ENCODE assay signal across 10 cellular contexts in the genomic region with DNA sequence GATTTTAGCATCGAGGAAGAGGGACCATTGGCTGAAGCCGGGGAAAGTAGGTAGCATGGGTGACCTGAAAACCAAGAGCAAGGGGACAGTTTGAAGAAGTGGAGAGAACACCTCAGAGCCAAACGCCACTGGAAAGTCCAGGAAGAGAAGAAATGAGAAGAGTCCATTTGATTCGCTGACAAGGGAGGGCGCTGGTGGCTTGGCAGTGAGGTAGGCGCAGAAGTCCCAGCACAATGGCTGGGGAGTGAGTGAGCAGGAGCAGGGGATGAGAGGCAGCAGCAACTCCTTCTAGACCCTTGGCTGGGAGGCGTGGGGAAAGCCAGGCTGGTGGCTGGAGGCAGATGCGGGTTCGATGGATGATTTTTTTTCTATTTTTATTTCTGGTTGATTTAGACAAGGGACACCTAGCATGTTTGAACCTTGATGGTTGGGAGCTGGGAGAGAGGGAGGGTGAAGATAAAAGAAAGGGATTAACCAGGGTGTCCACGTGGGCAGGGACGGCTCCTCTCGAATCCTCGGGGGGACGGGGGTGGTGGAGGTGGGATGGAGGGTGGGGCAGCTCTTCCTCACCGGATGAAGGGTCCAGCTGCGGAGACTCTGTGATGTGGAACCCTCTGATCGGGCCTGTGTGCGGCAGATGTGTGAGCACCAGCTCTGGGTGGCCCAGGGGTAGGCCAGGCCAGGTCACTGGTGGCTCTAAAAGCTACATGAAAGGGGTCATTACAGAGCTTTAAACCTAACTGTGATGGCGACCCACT.
DNase-seq lines count a peak whose midpoint lies in the region; ATAC-seq and TF ChIP-seq lines count a peak whose summit lies in the region.
"Had no signal": no experiment of that assay in that cellular context is flagged by ENCODE, and none has a peak within 500 bp of the region (broad histone marks: within the 10 kb centered on the region; RNA-seq: fewer than 3 reads in every experiment).

No MANE protein-coding gene starts in this region.

- H3K27ac ChIP-seq in PC-3 (ENCODE audit: low read length) (no peak overlapping the region), breast epithelium (no peak overlapping the region)
- H3K27ac ChIP-seq: vagina had no signal

- H3K27ac Mint-ChIP-seq in activated T-cell treated with anti-CD3 and anti-CD28 coated beads, Interleukin-2, amount 50 U/mL, for 24 hours = peak overlapping the region; percentile 47
- H3K27ac Mint-ChIP-seq in stimulated activated naive B cell treated with anti-CD40 and anti-IgM and Interleukin-4, amounts not matched to agents 10 μg/mL and 1 μg/mL and 100 μg/mL, for 72 hours = peak overlapping the region; percentile 1

- ATAC-seq in PC-3 = no peak
- no peak for ATAC-seq in stimulated activated naive B cell treated with anti-CD40 and anti-IgM and Interleukin-4, amounts not matched to agents 10 μg/mL and 1 μg/mL and 100 μg/mL, for 72 hours (replicated peaks)
- ATAC-seq: effector memory CD8-positive, alpha-beta T cell had no signal

- peaks cover 26% of the 10 kb centered on the region for H3K36me3 Mint-ChIP-seq in activated T-cell treated with anti-CD3 and anti-CD28 coated beads, Interleukin-2, amount 50 U/mL, for 24 hours (ENCODE audit: low read depth)
- H3K36me3 Mint-ChIP-seq in stimulated activated naive B cell treated with anti-CD40 and anti-IgM and Interleukin-4, amounts not matched to agents 10 μg/mL and 1 μg/mL and 100 μg/mL, for 72 hours = peaks cover 27 to 43% of the 10 kb centered on the region in 2 donors

- no peaks in the 10 kb centered on the region for H3K36me3 ChIP-seq in PC-3 (ENCODE audit: low read depth, low read length)
- no peaks in the 10 kb centered on the region for H3K36me3 ChIP-seq in breast epithelium
- H3K36me3 ChIP-seq: vagina had no signal

- H3K9ac ChIP-seq in PC-3 (ENCODE audit: low read length) = no peak overlapping the region

- H3K4me1 Mint-ChIP-seq in activated T-cell treated with anti-CD3 and anti-CD28 coated beads, Interleukin-2, amount 50 U/mL, for 24 hours (ENCODE audit: low read depth) = peaks cover 5% of the 10 kb centered on the region
- peaks cover 18 to 22% of the 10 kb centered on the region in 2 donors for H3K4me1 Mint-ChIP-seq in stimulated activated naive B cell treated with anti-CD40 and anti-IgM and Interleukin-4, amounts not matched to agents 10 μg/mL and 1 μg/mL and 100 μg/mL, for 72 hours

- H3K4me3 ChIP-seq in PC-3 (ENCODE audit: low read length) (no peak overlapping the region), breast epithelium (no peak overlapping the region)
- H3K4me3 ChIP-seq: vagina had no signal

- TF ChIP-seq POLR2A in breast epithelium (IDR thresholded peaks at IDR 0.05) = no peak

- H3K9me2 ChIP-seq in PC-3 (replicated peaks; ENCODE audit: low read length) = no peaks in the 10 kb centered on the region

- H3K9me3 Mint-ChIP-seq in activated T-cell treated with anti-CD3 and anti-CD28 coated beads, Interleukin-2, amount 50 U/mL, for 24 hours = no peaks in the 10 kb centered on the region
- peaks cover 3 to 5% of the 10 kb centered on the region in 2 donors for H3K9me3 Mint-ChIP-seq in stimulated activated naive B cell treated with anti-CD40 and anti-IgM and Interleukin-4, amounts not matched to agents 10 μg/mL and 1 μg/mL and 100 μg/mL, for 72 hours
- H3K9me3 Mint-ChIP-seq: effector memory CD8-positive, alpha-beta T cell had no signal

- H3K9me3 ChIP-seq in PC-3 (ENCODE audit: low read length) = no peaks in the 10 kb centered on the region
- no peaks in the 10 kb centered on the region for H3K9me3 ChIP-seq in breast epithelium
- H3K9me3 ChIP-seq: vagina had no signal

- TF ChIP-seq CTCF in PC-3 (conservative IDR thresholded peaks at IDR 0.05; ENCODE audit: low read depth, low read length) (peak; percentile 41; the same call in 1 of the 2 replicates), breast epithelium (IDR thresholded peaks at IDR 0.05) (no peak)

- H3K79me2 ChIP-seq in PC-3 (ENCODE audit: low read length) = no peaks in the 10 kb centered on the region

- CTCF ChIA-PET in PC-3 (lab: Charles Lee) = no interaction called here

- peaks cover 3% of the 10 kb centered on the region for H3F3A ChIP-seq in PC-3 (ENCODE audit: low read length, unreplicated experiment)

- no peaks in the 10 kb centered on the region for H4K20me1 ChIP-seq in PC-3 (ENCODE audit: low read length)

- no peak overlapping the region for H2AFZ ChIP-seq in PC-3 (ENCODE audit: low read length)

- no peak overlapping the region for H3K4me2 ChIP-seq in PC-3 (ENCODE audit: low read length)

- intact Hi-C loops in PC-3 (cut with micrococcal nuclease) = no loop called here
- intact Hi-C loops in breast epithelium (cut with DNase I; ENCODE audit: low total_unique reads) = loop anchor here (10.0 kb wide), 1 partner anchor 216 kb away; no protein-coding TSS in a partner anchor

- POLR2A ChIA-PET in PC-3 (lab: Charles Lee; ENCODE audit: unreplicated experiment) = no interaction called here

- H3K27me3 ChIP-seq in PC-3 (ENCODE audit: low read length) (no peaks in the 10 kb centered on the region), breast epithelium (no peaks in the 10 kb centered on the region)
- H3K27me3 ChIP-seq: vagina had no signal

- no peak for DNase-seq in activated T-cell treated with anti-CD3 and anti-CD28 coated beads, Interleukin-2, amount 50 U/mL, for 24 hours
- DNase-seq in activated T-cell treated with anti-CD3 and anti-CD28 coated beads for 4 hours = no peak
- DNase-seq in PC-3 = no peak
- peak; percentile 44 for DNase-seq in dermis blood vessel endothelial cell
- no peak for DNase-seq in stimulated activated naive B cell treated with anti-CD40 and anti-IgM and Interleukin-4, amounts not matched to agents 10 μg/mL and 1 μg/mL and 100 μg/mL, for 72 hours
- DNase-seq in H4 (ENCODE audit: low spot score) = no peak
- DNase-seq in anterior cingulate cortex (lab: John Stamatoyannopoulos, UW) = no peak
- no peak for DNase-seq in breast epithelium (ENCODE audit: low spot score in 2 of 2)
- DNase-seq: effector memory CD8-positive, alpha-beta T cell had no signal

- H3K27me3 Mint-ChIP-seq in activated T-cell treated with anti-CD3 and anti-CD28 coated beads, Interleukin-2, amount 50 U/mL, for 24 hours = no peaks in the 10 kb centered on the region
- no peaks in the 10 kb centered on the region for H3K27me3 Mint-ChIP-seq in stimulated activated naive B cell treated with anti-CD40 and anti-IgM and Interleukin-4, amounts not matched to agents 10 μg/mL and 1 μg/mL and 100 μg/mL, for 72 hours
- H3K27me3 Mint-ChIP-seq: effector memory CD8-positive, alpha-beta T cell had no signal

- no TSS peak for BruUV-seq in PC-3 (replicated peaks; lab: Mats Ljungman, UMichigan)

- peaks cover 19% of the 10 kb centered on the region for H3K4me1 ChIP-seq in PC-3 (ENCODE audit: insufficient read depth, low read length)
- no peaks in the 10 kb centered on the region for H3K4me1 ChIP-seq in breast epithelium
- H3K4me1 ChIP-seq: vagina had no signal

- H3K4me3 Mint-ChIP-seq in activated T-cell treated with anti-CD3 and anti-CD28 coated beads, Interleukin-2, amount 50 U/mL, for 24 hours = no peak overlapping the region
- no peak overlapping the region for H3K4me3 Mint-ChIP-seq in stimulated activated naive B cell treated with anti-CD40 and anti-IgM and Interleukin-4, amounts not matched to agents 10 μg/mL and 1 μg/mL and 100 μg/mL, for 72 hours
- H3K4me3 Mint-ChIP-seq: effector memory CD8-positive, alpha-beta T cell had no signal
